12 cellular contexts compared by ENCODE assay signal in the genomic region with DNA sequence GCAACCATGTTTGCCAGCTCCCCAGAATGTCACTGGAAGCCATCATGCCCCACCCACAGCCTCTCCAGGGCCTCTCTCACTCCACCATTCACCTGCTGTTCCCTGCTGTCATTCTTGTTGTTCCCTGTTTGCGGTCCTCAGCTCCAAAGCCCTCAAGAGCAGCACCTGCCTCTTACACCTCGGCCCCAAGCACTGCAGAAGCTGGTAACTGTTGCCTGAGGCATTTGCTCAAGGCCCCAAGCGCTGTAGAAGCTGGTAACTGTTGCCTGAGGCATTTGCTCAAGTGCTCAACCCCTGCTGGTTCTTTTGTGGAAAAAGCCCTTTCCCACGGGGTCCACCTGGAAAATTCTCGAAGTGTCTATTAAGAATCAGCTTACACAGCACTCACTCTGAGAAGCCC.
DNase-seq lines count a peak whose midpoint lies in the region; ATAC-seq and TF ChIP-seq lines count a peak whose summit lies in the region.
"Had no signal": no experiment of that assay in that cellular context is flagged by ENCODE, and none has a peak within 500 bp of the region (broad histone marks: within the 10 kb centered on the region; RNA-seq: fewer than 3 reads in every experiment).

No MANE protein-coding gene starts in this region.

- peak; percentile 90 for DNase-seq in DMS153 (lab: John Stamatoyannopoulos, UW)
- DNase-seq in NCI-H187 treated with DMSO at 0.1 percent for 48 hours (lab: John Stamatoyannopoulos, UW) = peak; percentile 99
- peak; percentile 78 for DNase-seq in RPMI8226
- DNase-seq in activated CD4-positive, alpha-beta T cell treated with anti-CD3 and anti-CD28 coated beads, Interleukin-2, amount 50 U/mL, for 48 hours = no peak
- no peak for DNase-seq in kidney glomerular epithelial cell (lab: John Stamatoyannopoulos, UW)
- DNase-seq: activated naive CD4-positive, alpha-beta T cell treated with anti-CD3 and anti-CD28 coated beads, Interleukin-2, amount 50 U/mL, for 16 hours; central memory CD4-positive, alpha-beta T cell; NCI-H524 treated with DMSO at 0.1 percent for 48 hours; SIG-M5 had no signal

- H3K4me3 Mint-ChIP-seq in nephron = no peak overlapping the region

- no peak for TF ChIP-seq CTCF in nephron (IDR thresholded peaks at IDR 0.05; ENCODE audit: unreplicated experiment in 3 of 3)

- peaks cover 51% of the 10 kb centered on the region for H3K4me1 Mint-ChIP-seq in nephron

- peak overlapping the region; percentile 4 to 87 (median 59) for H3K27ac Mint-ChIP-seq in nephron

- ATAC-seq in HG02642 (IDR thresholded peaks at IDR 0.05; ENCODE audit: poor library complexity, unreplicated experiment) (no peak), GM19463 (IDR thresholded peaks at IDR 0.05; ENCODE audit: unreplicated experiment) (no peak)

- H3K36me3 Mint-ChIP-seq in nephron (ENCODE audit: low read depth) = no peaks in the 10 kb centered on the region

- peaks cover 8% of the 10 kb centered on the region for H3K27me3 Mint-ChIP-seq in nephron (ENCODE audit: low read depth)

- H3K9me3 Mint-ChIP-seq in nephron = no peaks in the 10 kb centered on the region

Comparison
In these comparisons a context has a peak if more than half of its experiments do, and no peak if none do; other contexts are left out.
1. DNase-seq: peak in DMS153 (single experiment), NCI-H187 treated with DMSO at 0.1 percent for 48 hours (single experiment) and RPMI8226 (single experiment); none in activated CD4-positive, alpha-beta T cell treated with anti-CD3 and anti-CD28 coated beads, Interleukin-2, amount 50 U/mL, for 48 hours (0 of 2) and kidney glomerular epithelial cell (single experiment).